Comparison of ENCODE assay signal across 14 cellular contexts in the genomic region with DNA sequence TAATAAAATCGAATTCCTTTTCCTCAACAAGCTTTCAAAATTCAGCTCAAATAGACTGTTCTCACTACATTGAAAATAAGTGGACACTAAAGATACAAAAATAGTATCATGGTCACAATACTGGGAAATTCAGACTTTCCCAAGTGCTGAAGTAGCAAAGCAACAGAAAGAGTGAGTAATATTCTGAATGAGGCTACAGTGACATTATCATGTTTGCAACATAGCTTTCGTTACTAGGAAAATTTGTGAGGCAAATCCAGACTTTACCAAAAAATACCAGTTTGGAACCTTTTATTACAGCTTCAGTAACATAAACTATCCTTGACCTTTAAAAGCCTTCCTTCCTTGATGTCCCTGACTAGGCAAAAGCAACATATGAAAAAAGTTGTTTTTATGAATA.
DNase-seq lines count a peak whose midpoint lies in the region; ATAC-seq and TF ChIP-seq lines count a peak whose summit lies in the region.
"Had no signal": no experiment of that assay in that cellular context is flagged by ENCODE, and none has a peak within 500 bp of the region (broad histone marks: within the 10 kb centered on the region; RNA-seq: fewer than 3 reads in every experiment).

No MANE protein-coding gene starts in this region.

- H3K9ac ChIP-seq in SK-N-MC (ENCODE audit: insufficient read length) (no peak overlapping the region), adipocyte (ENCODE audit: low read length) (no peak overlapping the region)

- WGBS in right lobe of liver (ENCODE audit: insufficient coverage, low coverage, low lambda C conversion rate, missing lambda C conversion rate), result 42% methylated on average over 2 of the region's 2 CpGs

- no peak overlapping the region for H3K27ac ChIP-seq in SK-N-MC
- peak overlapping the region; percentile 60 to 75 (median 74) for H3K27ac ChIP-seq in right lobe of liver
- H3K27ac ChIP-seq in A673 (ENCODE audit: low read depth, low read length, poor library complexity, severe bottlenecking), result no peak overlapping the region
- H3K27ac ChIP-seq: uterus had no signal

- CTCF ChIA-PET in A673 (lab: Charles Lee), result no interaction called here

- TF ChIP-seq CTCF in right lobe of liver (IDR thresholded peaks at IDR 0.05), result no peak
- no peak for TF ChIP-seq CTCF in A673 (conservative IDR thresholded peaks at IDR 0.05; ENCODE audit: low read depth, low read length)

- no peak for TF ChIP-seq POLR2A in right lobe of liver (IDR thresholded peaks at IDR 0.05)

- no TSS peak for BruUV-seq in A673 (replicated peaks; lab: Mats Ljungman, UMichigan)

- no peaks in the 10 kb centered on the region for H3K9me3 ChIP-seq in SK-N-MC (ENCODE audit: low read depth, low read length)
- H3K9me3 ChIP-seq in adipocyte (ENCODE audit: control insufficient read depth, low read length), result no peaks in the 10 kb centered on the region
- no peaks in the 10 kb centered on the region for H3K9me3 ChIP-seq in right lobe of liver
- no peaks in the 10 kb centered on the region for H3K9me3 ChIP-seq in A673 (ENCODE audit: low read depth, low read length, poor library complexity, severe bottlenecking)
- H3K9me3 ChIP-seq: Caco-2, uterus had no signal

- H3K36me3 ChIP-seq in SK-N-MC (ENCODE audit: insufficient read depth, low read length), result no peaks in the 10 kb centered on the region
- no peaks in the 10 kb centered on the region for H3K36me3 ChIP-seq in adipocyte (ENCODE audit: control insufficient read depth, insufficient read depth, low read length, severe bottlenecking)
- no peaks in the 10 kb centered on the region for H3K36me3 ChIP-seq in right lobe of liver
- H3K36me3 ChIP-seq in A673 (ENCODE audit: insufficient read depth, low read length, poor library complexity, severe bottlenecking), result no peaks in the 10 kb centered on the region
- H3K36me3 ChIP-seq: uterus had no signal

- H3K4me3 ChIP-seq in SK-N-MC (0 out of 2 replicates have a peak overlapping the region, but pooled peaks have one; percentile 16), adipocyte (ENCODE audit: low read length) (no peak overlapping the region), right lobe of liver (no peak overlapping the region), A673 (ENCODE audit: low read depth, low read length, poor library complexity, severe bottlenecking) (no peak overlapping the region)
- H3K4me3 ChIP-seq: uterus had no signal

- H3K27me3 ChIP-seq in adipocyte (replicated peaks; ENCODE audit: control insufficient read depth, insufficient read depth, low read length) (no peaks in the 10 kb centered on the region), right lobe of liver (no peaks in the 10 kb centered on the region), A673 (replicated peaks; ENCODE audit: insufficient read depth, low read depth, low read length, poor library complexity) (no peaks in the 10 kb centered on the region)
- H3K27me3 ChIP-seq: uterus had no signal

- intact Hi-C loops in right lobe of liver (cut with DNase I), result no loop called here
- intact Hi-C loops in A673 (cut with micrococcal nuclease; ENCODE audit: unreplicated experiment), result loop anchor here (5.0 kb wide), 1 partner anchor 306 kb away; no protein-coding TSS in a partner anchor

- H3K4me1 ChIP-seq in adipocyte (ENCODE audit: control insufficient read depth, insufficient read depth, low read length) (peaks cover 26% of the 10 kb centered on the region), right lobe of liver (peaks cover 0 to 78% (median 18%) of the 10 kb centered on the region in 4 donors), A673 (ENCODE audit: insufficient read depth, low read length, poor library complexity, severe bottlenecking) (peaks cover 9% of the 10 kb centered on the region)
- H3K4me1 ChIP-seq: uterus had no signal

- DNase-seq in SK-N-MC (ENCODE audit: low read depth, low spot score) (no peak), adipocyte (ENCODE audit: low read depth) (peak; percentile 10), right lobe of liver (no peak), amygdala (lab: John Stamatoyannopoulos, UW) (no peak), A673 (ENCODE audit: low spot score) (no peak)
- DNase-seq in stimulated activated naive CD8-positive, alpha-beta T cell treated with anti-CD3 and anti-CD28 coated beads, Interleukin-15, Interleukin-2, amounts not matched to agents 100 U/mL and 50 U/mL, for 24 hours, result no peak
- DNase-seq: activated CD4-positive, alpha-beta T cell treated with anti-CD3 and anti-CD28 coated beads for 48 hours; Caco-2; H7; MM.1S; NCI-H187; uterus had no signal

- peak in 2 of 4 donors; percentile 8 to 50 for ATAC-seq in right lobe of liver
- peak; percentile 34 for ATAC-seq in stimulated activated naive CD8-positive, alpha-beta T cell treated with anti-CD3 and anti-CD28 coated beads, Interleukin-15, Interleukin-2, amounts not matched to agents 100 U/mL and 50 U/mL, for 24 hours
- no peak for ATAC-seq in GM19035 (IDR thresholded peaks at IDR 0.05; ENCODE audit: unreplicated experiment)
- ATAC-seq: stimulated activated memory B cell treated with anti-CD40 and anti-IgM and Interleukin-4, amounts not matched to agents 10 μg/mL and 1 μg/mL and 100 μg/mL, for 72 hours had no signal

- POLR2A ChIA-PET in A673 (lab: Charles Lee; ENCODE audit: low non-redundant PET), result no interaction called here

Comparison
In these comparisons a context has a peak if more than half of its experiments do, and no peak if none do; other contexts are left out.
1. H3K27ac ChIP-seq: peak in right lobe of liver (3 of 3); none in SK-N-MC (single experiment) and A673 (single experiment).